ENCODE assay signal across 1 cellular context in genomic region chr6:43490523-43490939, GRCh38.
TF ChIP-seq lines count a peak whose summit lies in the region.

No MANE protein-coding gene starts in this region.

TF ChIP-seq in HepG2, 621 proteins besides CTCF, POLR2A, EP300 and RAD21 (continued from another document and continues in another):
- TF ChIP-seq ZBTB40 (IDR thresholded peaks at IDR 0.05) (no peak), ZBTB40 (CRISPR knock-in tag; IDR thresholded peaks at IDR 0.05) (0 out of 2 replicates have a peak, but pooled peaks have one; percentile 72), ZNF7 (CRISPR knock-in tag; IDR thresholded peaks at IDR 0.05) (no peak), GATAD1 (CRISPR knock-in tag; IDR thresholded peaks at IDR 0.05) (no peak), TEAD3 (CRISPR knock-in tag; optimal IDR thresholded peaks at IDR 0.05; ENCODE audit: borderline replicate concordance) (peak; percentile 80), ZNF740 (CRISPR knock-in tag; IDR thresholded peaks at IDR 0.05) (peak; percentile 97), ZNF556 (CRISPR knock-in tag; IDR thresholded peaks at IDR 0.05; ENCODE audit: borderline replicate concordance) (no peak), ZBTB34 (CRISPR knock-in tag; IDR thresholded peaks at IDR 0.05) (no peak), MATR3 (CRISPR knock-in tag; IDR thresholded peaks at IDR 0.05) (no peak), ZNF383 (CRISPR knock-in tag; IDR thresholded peaks at IDR 0.05; ENCODE audit: borderline replicate concordance) (no peak), ZNF362 (CRISPR knock-in tag; IDR thresholded peaks at IDR 0.05; ENCODE audit: borderline replicate concordance) (no peak), ZHX2 (IDR thresholded peaks at IDR 0.05; ENCODE audit: low read depth) (peak; percentile 65; the same call in 1 of the 2 replicates), ZHX2 (CRISPR knock-in tag; IDR thresholded peaks at IDR 0.05; ENCODE audit: borderline replicate concordance) (0 out of 2 replicates have a peak, but pooled peaks have one; percentile 35), ZZZ3 (CRISPR knock-in tag; IDR thresholded peaks at IDR 0.05; ENCODE audit: borderline replicate concordance) (no peak), EHMT2 (IDR thresholded peaks at IDR 0.05; ENCODE audit: borderline replicate concordance, low read depth, low read length) (no peak), RNF219 (CRISPR knock-in tag; IDR thresholded peaks at IDR 0.05) (no peak), ZSCAN22 (CRISPR knock-in tag; IDR thresholded peaks at IDR 0.05) (no peak), ZNF232 (CRISPR knock-in tag; IDR thresholded peaks at IDR 0.05; ENCODE audit: borderline replicate concordance) (peak; percentile 94; the same call in 1 of the 2 replicates), ARNT (IDR thresholded peaks at IDR 0.05) (no peak), MEF2D (CRISPR knock-in tag; IDR thresholded peaks at IDR 0.05) (no peak), PAWR (CRISPR knock-in tag; IDR thresholded peaks at IDR 0.05; ENCODE audit: borderline replicate concordance) (no peak), FOSL2 (CRISPR knock-in tag; IDR thresholded peaks at IDR 0.05) (0 out of 2 replicates have a peak, but pooled peaks have one; percentile 14), ZSCAN20 (CRISPR knock-in tag; IDR thresholded peaks at IDR 0.05; ENCODE audit: borderline replicate concordance) (peak; percentile 82; the same call in 1 of the 2 replicates), FOXJ3 (CRISPR knock-in tag; IDR thresholded peaks at IDR 0.05; ENCODE audit: borderline replicate concordance) (0 out of 2 replicates have a peak, but pooled peaks have one; percentile 66), MEIS2 (CRISPR knock-in tag; IDR thresholded peaks at IDR 0.05) (no peak; the same call in 1 of the 2 replicates), NFYB (CRISPR knock-in tag; IDR thresholded peaks at IDR 0.05) (no peak), THAP9 (CRISPR knock-in tag; IDR thresholded peaks at IDR 0.05; ENCODE audit: borderline replicate concordance) (no peak), PLSCR1 (CRISPR knock-in tag; IDR thresholded peaks at IDR 0.05; ENCODE audit: borderline replicate concordance) (no peak), ZNF546 (CRISPR knock-in tag; conservative IDR thresholded peaks at IDR 0.05) (no peak), ZNF543 (CRISPR knock-in tag; IDR thresholded peaks at IDR 0.05) (no peak), SOX13 (IDR thresholded peaks at IDR 0.05) (peak; percentile 56; the same call in 1 of the 2 replicates), SOX13 (CRISPR knock-in tag; conservative IDR thresholded peaks at IDR 0.05 in 1 of 2, IDR thresholded peaks at IDR 0.05 in 1 of 2) (peak in 1 of 2 experiments; percentile 66; a peak in 1 of 4 replicates), ZNF652 (CRISPR knock-in tag; IDR thresholded peaks at IDR 0.05; ENCODE audit: borderline replicate concordance, low read depth) (no peak), ZNF839 (CRISPR knock-in tag; IDR thresholded peaks at IDR 0.05; ENCODE audit: borderline replicate concordance) (no peak)
